ENCODE assay signal across 8 cellular contexts in the genomic region with DNA sequence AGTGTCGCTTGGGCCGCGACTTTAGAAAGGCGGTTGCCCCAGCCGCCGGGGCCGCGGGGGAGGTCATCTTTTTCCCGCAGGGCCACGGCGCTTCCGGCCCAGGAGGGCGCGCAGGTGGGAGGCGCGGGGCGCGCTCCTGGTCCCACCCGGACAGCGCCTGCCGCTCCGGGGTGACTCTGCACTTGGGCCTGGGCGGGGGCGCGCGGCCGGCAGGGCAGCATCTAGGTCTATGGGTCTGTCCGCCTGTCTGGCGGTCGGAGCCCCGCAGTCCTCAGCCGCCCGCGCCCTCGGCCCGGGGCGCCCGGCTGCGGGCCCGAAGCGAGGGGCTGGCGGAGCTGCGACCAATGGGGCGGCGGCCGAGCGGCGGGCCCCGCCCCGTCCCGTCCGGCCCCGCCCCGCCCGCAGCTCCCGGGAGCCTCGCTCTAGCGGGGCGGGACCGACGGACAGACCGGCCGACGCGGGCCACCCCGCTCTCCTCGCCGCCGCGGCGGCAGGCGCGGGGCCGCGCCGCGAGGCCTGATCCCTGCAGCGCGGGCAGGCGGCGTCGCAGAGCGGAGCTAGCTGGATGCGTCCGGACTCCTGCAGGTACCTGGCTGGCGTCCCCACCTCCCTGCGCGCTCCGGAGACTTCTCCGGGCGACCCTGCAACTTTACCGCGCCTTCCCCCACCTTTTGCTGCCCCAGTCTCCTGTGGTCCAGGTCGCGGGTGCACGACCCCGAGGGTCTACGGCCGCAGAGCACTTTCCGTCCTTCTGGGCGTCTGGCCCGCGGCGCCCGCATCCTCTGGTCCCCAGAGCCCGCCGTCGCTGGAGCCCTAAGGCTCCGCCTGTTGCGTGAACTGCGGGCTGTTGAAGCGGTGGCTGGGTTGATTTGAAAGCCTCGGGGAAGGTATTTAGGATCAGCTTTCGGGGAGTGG. TPM values are rescaled to one million over a fixed set of nuclear protein-coding genes. Genes with fewer than 3 reads are reported as not detected.
DNase-seq lines count a peak whose midpoint lies in the region; ATAC-seq and TF ChIP-seq lines count a peak whose summit lies in the region.

A gene with protein sequence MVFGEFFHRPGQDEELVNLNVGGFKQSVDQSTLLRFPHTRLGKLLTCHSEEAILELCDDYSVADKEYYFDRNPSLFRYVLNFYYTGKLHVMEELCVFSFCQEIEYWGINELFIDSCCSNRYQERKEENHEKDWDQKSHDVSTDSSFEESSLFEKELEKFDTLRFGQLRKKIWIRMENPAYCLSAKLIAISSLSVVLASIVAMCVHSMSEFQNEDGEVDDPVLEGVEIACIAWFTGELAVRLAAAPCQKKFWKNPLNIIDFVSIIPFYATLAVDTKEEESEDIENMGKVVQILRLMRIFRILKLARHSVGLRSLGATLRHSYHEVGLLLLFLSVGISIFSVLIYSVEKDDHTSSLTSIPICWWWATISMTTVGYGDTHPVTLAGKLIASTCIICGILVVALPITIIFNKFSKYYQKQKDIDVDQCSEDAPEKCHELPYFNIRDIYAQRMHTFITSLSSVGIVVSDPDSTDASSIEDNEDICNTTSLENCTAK (plus strand): TSS at position 446 of the 915 bp plus-strand sequence. CDS start 52,342 bp downstream, outside the sequence.

- H3K9me3 ChIP-seq in OCI-LY1 (ENCODE audit: low read length) = no peaks in the 10 kb centered on the region

- H3K4me3 ChIP-seq in OCI-LY1 (ENCODE audit: low read depth, low read length, poor library complexity, severe bottlenecking) (peak within 1 kb of the TSS; percentile 61), cardiac fibroblast (replicated peaks in 1 of 2; ENCODE audit: low read depth in 2 of 2, low read length in 2 of 2) (peak within 1 kb of the TSS; percentile 49 to 55)

- peak within 1 kb of the TSS; percentile 81 for H3K4me2 ChIP-seq in OCI-LY1 (ENCODE audit: low read length)

- peak within 1 kb of the TSS; percentile 79 to 89 for H3K4me3 Mint-ChIP-seq in stimulated activated naive CD8-positive, alpha-beta T cell treated with anti-CD3 and anti-CD28 coated beads, Interleukin-15, amount 100 ng/mL, for 72 hours

- H3K9ac ChIP-seq in OCI-LY1 (ENCODE audit: low read length) = peak within 1 kb of the TSS; percentile 22; the same call in 1 of the 2 replicates

- peak; percentile 82 for ATAC-seq in GM18909 (IDR thresholded peaks at IDR 0.05; ENCODE audit: poor library complexity, unreplicated experiment)
- ATAC-seq in HG03095 (IDR thresholded peaks at IDR 0.05; ENCODE audit: unreplicated experiment) = peak; percentile 80
- ATAC-seq in left colon = peak; percentile 81
- peak; percentile 72 for ATAC-seq in stimulated activated naive CD8-positive, alpha-beta T cell treated with anti-CD3 and anti-CD28 coated beads, Interleukin-15, amount 100 ng/mL, for 72 hours

- H3K36me3 ChIP-seq in OCI-LY1 (ENCODE audit: insufficient read depth, low read length) = no peaks in the 10 kb centered on the region

- no peak within 1 kb of the TSS for H2AFZ ChIP-seq in OCI-LY1 (ENCODE audit: low read length)

- no peak within 1 kb of the TSS for H3K27ac Mint-ChIP-seq in stimulated activated naive CD8-positive, alpha-beta T cell treated with anti-CD3 and anti-CD28 coated beads, Interleukin-15, amount 100 ng/mL, for 72 hours

- TF ChIP-seq CTCF in OCI-LY1 (IDR thresholded peaks at IDR 0.05; ENCODE audit: low read length) = no peak
- no peak for TF ChIP-seq CTCF in cardiac fibroblast (IDR thresholded peaks at IDR 0.05; ENCODE audit: low read depth, low read length)

- DNase-seq in CD1c-positive myeloid dendritic cell (ENCODE audit: extremely low spot score) (peak; percentile 25), cardiac fibroblast (ENCODE audit: low read depth in 2 of 2) (peak; percentile 3 to 23), left colon (peak; percentile 32 to 69), cerebellar nuclear complex (lab: John Stamatoyannopoulos, UW) (no peak)
- DNase-seq in stimulated activated naive CD8-positive, alpha-beta T cell treated with anti-CD3 and anti-CD28 coated beads, Interleukin-15, amount 100 ng/mL, for 72 hours = peak; percentile 12 to 24

- no peaks in the 10 kb centered on the region for H3K79me2 ChIP-seq in OCI-LY1 (ENCODE audit: insufficient read depth, low read length)

- no peaks in the 10 kb centered on the region for H4K20me1 ChIP-seq in OCI-LY1 (ENCODE audit: insufficient read depth, low read length)

- peaks cover 6% of the 10 kb centered on the region for H3K4me1 ChIP-seq in OCI-LY1 (ENCODE audit: insufficient read depth, low read length, severe bottlenecking)

- 0 out of 2 replicates have a peak, but pooled peaks cover 4% of the 10 kb centered on the region for H3K27me3 ChIP-seq in OCI-LY1 (ENCODE audit: insufficient read depth, low read length)

- H3K27ac ChIP-seq in OCI-LY1 (ENCODE audit: low read depth, low read length, poor library complexity, severe bottlenecking) = no peak within 1 kb of the TSS

- H3K9me3 Mint-ChIP-seq in stimulated activated naive CD8-positive, alpha-beta T cell treated with anti-CD3 and anti-CD28 coated beads, Interleukin-15, amount 100 ng/mL, for 72 hours = no peaks in the 10 kb centered on the region

- no peaks in the 10 kb centered on the region for H3F3A ChIP-seq in OCI-LY1 (ENCODE audit: insufficient read depth, low read length)

- intact Hi-C loops in left colon (cut with DNase I, micrococcal nuclease) = no loop called here

- peaks cover 87% of the 10 kb centered on the region for H3K27me3 Mint-ChIP-seq in stimulated activated naive CD8-positive, alpha-beta T cell treated with anti-CD3 and anti-CD28 coated beads, Interleukin-15, amount 100 ng/mL, for 72 hours

- no peaks in the 10 kb centered on the region for H3K9me2 ChIP-seq in OCI-LY1 (ENCODE audit: low read depth, low read length)

- H3K4me1 Mint-ChIP-seq in stimulated activated naive CD8-positive, alpha-beta T cell treated with anti-CD3 and anti-CD28 coated beads, Interleukin-15, amount 100 ng/mL, for 72 hours = peaks cover 25% of the 10 kb centered on the region

RNA-seq across cellular contexts. Expression of the gene that starts here (rescaled TPM):
- total RNA-seq in left colon = 10 to 100 TPM; 19.0 to 21.2 TPM

Comparison
In these comparisons a context has a peak if more than half of its experiments do, and no peak if none do; other contexts are left out.
1. DNase-seq: peak in CD1c-positive myeloid dendritic cell (single experiment), cardiac fibroblast (2 of 2), left colon (2 of 2) and stimulated activated naive CD8-positive, alpha-beta T cell treated with anti-CD3 and anti-CD28 coated beads, Interleukin-15, amount 100 ng/mL, for 72 hours (2 of 2); none in cerebellar nuclear complex (0 of 2).
2. Peak in every context shown above with its lines, with median percentiles within 50 percentile points of each other: ATAC-seq.